ENCODE assay signal across 1 cellular context in genomic region chr20:50435397-50436051, GRCh38.
TF ChIP-seq lines count a peak whose summit lies in the region.

No MANE protein-coding gene starts in this region.

TF ChIP-seq in IMR-90, 13 proteins besides CTCF, POLR2A, EP300 and RAD21 (continued from another document):
- TF ChIP-seq MXI1 (IDR thresholded peaks at IDR 0.05; ENCODE audit: borderline replicate concordance, low read depth, low read length) (no peak), NFE2L2 (IDR thresholded peaks at IDR 0.05; ENCODE audit: low read depth, low read length) (no peak), FOS (IDR thresholded peaks at IDR 0.05; ENCODE audit: low read depth, low read length) (no peak), RCOR1 (IDR thresholded peaks at IDR 0.05; ENCODE audit: insufficient replicate concordance, low read length) (no peak), ELK1 (IDR thresholded peaks at IDR 0.05; ENCODE audit: borderline replicate concordance, low read depth, low read length) (no peak), CEBPB (IDR thresholded peaks at IDR 0.05; ENCODE audit: low read depth, low read length) (no peak), SMC3 (IDR thresholded peaks at IDR 0.05; ENCODE audit: low read depth, low read length) (no peak), RFX5 (IDR thresholded peaks at IDR 0.05; ENCODE audit: low read depth, low read length) (no peak)
